ENCODE assay signal across 2 cellular contexts in genomic region chr1:111761717-111762116, GRCh38.
TF ChIP-seq lines count a peak whose summit lies in the region.

No MANE protein-coding gene starts in this region.

TF ChIP-seq in IMR-90, 13 proteins besides CTCF, POLR2A, EP300 and RAD21:
- TF ChIP-seq MXI1 (IDR thresholded peaks at IDR 0.05; ENCODE audit: borderline replicate concordance, low read depth, low read length), result no peak
- peak; percentile 12; the same call in 1 of the 2 replicates for TF ChIP-seq MAFK (IDR thresholded peaks at IDR 0.05; ENCODE audit: low read depth, low read length)

TF ChIP-seq in HepG2, 621 proteins besides CTCF, POLR2A, EP300 and RAD21:
- no peak for TF ChIP-seq ZNF720 (CRISPR knock-in tag; IDR thresholded peaks at IDR 0.05)
- TF ChIP-seq MAFK (conservative IDR thresholded peaks at IDR 0.05 in 1 of 2, IDR thresholded peaks at IDR 0.05 in 1 of 2; ENCODE audit: low read length in 2 of 2), result peak; percentile 25 to 52; a peak in 2 of 4 replicates
- TF ChIP-seq SALL1 (CRISPR knock-in tag; IDR thresholded peaks at IDR 0.05), result no peak
- no peak for TF ChIP-seq ZNF468 (CRISPR knock-in tag; IDR thresholded peaks at IDR 0.05)
